In genomic region chr9:137295313-137296213, GRCh38 we compare ENCODE assay signal across 1 cellular context.
TF ChIP-seq lines count a peak whose summit lies in the region.

No MANE protein-coding gene starts in this region.

TF ChIP-seq in HCT116, 20 proteins besides CTCF, POLR2A, EP300 and RAD21:
- TF ChIP-seq, protein P1, sequence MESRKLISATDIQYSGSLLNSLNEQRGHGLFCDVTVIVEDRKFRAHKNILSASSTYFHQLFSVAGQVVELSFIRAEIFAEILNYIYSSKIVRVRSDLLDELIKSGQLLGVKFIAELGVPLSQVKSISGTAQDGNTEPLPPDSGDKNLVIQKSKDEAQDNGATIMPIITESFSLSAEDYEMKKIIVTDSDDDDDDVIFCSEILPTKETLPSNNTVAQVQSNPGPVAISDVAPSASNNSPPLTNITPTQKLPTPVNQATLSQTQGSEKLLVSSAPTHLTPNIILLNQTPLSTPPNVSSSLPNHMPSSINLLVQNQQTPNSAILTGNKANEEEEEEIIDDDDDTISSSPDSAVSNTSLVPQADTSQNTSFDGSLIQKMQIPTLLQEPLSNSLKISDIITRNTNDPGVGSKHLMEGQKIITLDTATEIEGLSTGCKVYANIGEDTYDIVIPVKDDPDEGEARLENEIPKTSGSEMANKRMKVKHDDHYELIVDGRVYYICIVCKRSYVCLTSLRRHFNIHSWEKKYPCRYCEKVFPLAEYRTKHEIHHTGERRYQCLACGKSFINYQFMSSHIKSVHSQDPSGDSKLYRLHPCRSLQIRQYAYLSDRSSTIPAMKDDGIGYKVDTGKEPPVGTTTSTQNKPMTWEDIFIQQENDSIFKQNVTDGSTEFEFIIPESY (IDR thresholded peaks at IDR 0.05; ENCODE audit: extremely low read depth, insufficient replicate concordance, low read length) = no peak
- no peak for TF ChIP-seq EGR1 (IDR thresholded peaks at IDR 0.05; ENCODE audit: low read depth)
- peak; percentile 40 for TF ChIP-seq POLR2AphosphoS5 (IDR thresholded peaks at IDR 0.05; ENCODE audit: low read depth, low read length)
- peak; percentile 48; the same call in 1 of the 2 replicates for TF ChIP-seq ZFX (IDR thresholded peaks at IDR 0.05)
